19 cellular contexts compared by ENCODE assay signal in the genomic region with DNA sequence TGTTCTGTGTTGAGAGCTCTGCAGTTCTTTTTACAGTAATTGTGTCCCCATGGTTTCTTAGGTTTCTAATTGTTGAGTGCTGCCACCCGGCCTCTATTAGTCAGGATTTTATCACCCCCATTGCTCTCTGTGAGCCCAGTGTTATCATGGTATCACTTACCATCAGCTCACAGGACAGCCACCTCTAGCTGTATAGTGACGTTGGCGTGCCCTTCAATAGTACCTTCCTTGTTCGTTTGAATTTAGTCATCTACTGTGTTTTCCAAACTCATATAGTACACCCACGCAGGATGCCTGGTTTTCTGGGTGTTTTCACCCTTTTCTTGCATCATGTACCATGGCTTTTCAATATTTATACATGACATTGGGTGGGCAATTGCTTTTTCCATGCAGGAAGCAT. TPM values are rescaled to one million over a fixed set of nuclear protein-coding genes. Genes with fewer than 3 reads are reported as not detected.
DNase-seq lines count a peak whose midpoint lies in the region; ATAC-seq and TF ChIP-seq lines count a peak whose summit lies in the region.
"Had no signal": no experiment of that assay in that cellular context is flagged by ENCODE, and none has a peak within 500 bp of the region (broad histone marks: within the 10 kb centered on the region; RNA-seq: fewer than 3 reads in every experiment).

No MANE protein-coding gene starts in this region.

- H3K27me3 ChIP-seq in cardiac muscle cell, result no peaks in the 10 kb centered on the region
- no peaks in the 10 kb centered on the region for H3K27me3 ChIP-seq in endodermal cell (ENCODE audit: control insufficient read depth, insufficient read depth, low read length, poor library complexity, severe bottlenecking)
- H3K27me3 ChIP-seq: BLaER1 treated with 17β-estradiol and CSF1 and Interleukin-3, amounts not matched to agents 10 nM and 100 nM had no signal

- H3K27ac ChIP-seq in cardiac muscle cell, result peak overlapping the region; percentile 46
- no peak overlapping the region for H3K27ac ChIP-seq in endodermal cell (ENCODE audit: low read depth, low read length)
- H3K27ac ChIP-seq: 22Rv1; A549; BLaER1 treated with 17β-estradiol and CSF1 and Interleukin-3, amounts not matched to agents 10 nM and 100 nM had no signal

- no peaks in the 10 kb centered on the region for H3K27me3 Mint-ChIP-seq in endodermal cell (ENCODE audit: insufficient read depth)
- H3K27me3 Mint-ChIP-seq in neural crest cell (ENCODE audit: low read depth), result no peaks in the 10 kb centered on the region
- peaks cover 3% of the 10 kb centered on the region for H3K27me3 Mint-ChIP-seq in nephron progenitor cell (ENCODE audit: low read depth, poor library complexity)
- H3K27me3 Mint-ChIP-seq: B cell; CD4-positive, alpha-beta T cell had no signal

- TF ChIP-seq CTCF in cardiac muscle cell (IDR thresholded peaks at IDR 0.05; ENCODE audit: low read depth, low read length) (no peak), endodermal cell (conservative IDR thresholded peaks at IDR 0.05) (no peak), neural crest cell (conservative IDR thresholded peaks at IDR 0.05) (no peak), nephron progenitor cell (IDR thresholded peaks at IDR 0.05) (no peak)

- H3K4me3 Mint-ChIP-seq in endodermal cell (no peak overlapping the region), neural crest cell (no peak overlapping the region), nephron progenitor cell (no peak overlapping the region)
- H3K4me3 Mint-ChIP-seq: B cell; CD4-positive, alpha-beta T cell; CD8-positive, alpha-beta T cell had no signal

- H3K4me3 ChIP-seq in cardiac muscle cell, result no peak overlapping the region
- H3K4me3 ChIP-seq in endodermal cell (ENCODE audit: low read length), result peak overlapping the region; percentile 16
- H3K4me3 ChIP-seq: A549; BLaER1 treated with 17β-estradiol and CSF1 and Interleukin-3, amounts not matched to agents 10 nM and 100 nM; GM12878 had no signal

- DNase-seq in cardiac muscle cell (ENCODE audit: low read depth in 1 of 2, low spot score in 1 of 2) (no peak), left cardiac atrium (no peak), SK-MEL-5 (ENCODE audit: low read depth, low spot score) (peak; percentile 59), endodermal cell (no peak), neural crest cell (ENCODE audit: low read depth, low spot score) (no peak), germinal center (ENCODE audit: low spot score) (no peak), HPDE6-E6E7 (ENCODE audit: extremely low spot score) (no peak), nephron progenitor cell (no peak)
- DNase-seq: AML-193; CD4-positive, alpha-beta T cell; CD8-positive, alpha-beta T cell; COR-L47; DMS79 treated with DMSO at 0.1 percent for 48 hours; GDM1 had no signal

- no peaks in the 10 kb centered on the region for H3K9me3 ChIP-seq in cardiac muscle cell (ENCODE audit: low read depth)
- no peaks in the 10 kb centered on the region for H3K9me3 ChIP-seq in endodermal cell (ENCODE audit: control insufficient read depth, low read length)
- H3K9me3 ChIP-seq: A549; BLaER1 treated with 17β-estradiol and CSF1 and Interleukin-3, amounts not matched to agents 10 nM and 100 nM had no signal

- in situ Hi-C loops in SK-MEL-5 (cut with HindIII; ENCODE audit: low pct_unique_long_range_greater_than_20kb, low sequenced_read_pairs), result loop anchor here (5.0 to 25.0 kb wide), 2 partner anchors 327 to 462 kb away; no protein-coding TSS in a partner anchor

- H3K27ac Mint-ChIP-seq in endodermal cell, result no peak overlapping the region
- H3K27ac Mint-ChIP-seq in neural crest cell (ENCODE audit: unreplicated experiment), result peak overlapping the region; percentile 57
- H3K27ac Mint-ChIP-seq in nephron progenitor cell, result no peak overlapping the region
- H3K27ac Mint-ChIP-seq: B cell; CD4-positive, alpha-beta T cell; CD8-positive, alpha-beta T cell had no signal

- ATAC-seq in left cardiac atrium, result no peak
- ATAC-seq: A549; CD8-positive, alpha-beta T cell; GM12878 had no signal

- H3K36me3 Mint-ChIP-seq in endodermal cell (ENCODE audit: low read depth), result no peaks in the 10 kb centered on the region
- H3K36me3 Mint-ChIP-seq in neural crest cell (ENCODE audit: low read depth), result peaks cover 3% of the 10 kb centered on the region
- H3K36me3 Mint-ChIP-seq in nephron progenitor cell (ENCODE audit: low read depth), result no peaks in the 10 kb centered on the region

- 87 to 93% methylated on average over 4 to 5 of the region's 5 CpGs for WGBS in endodermal cell (ENCODE audit: insufficient coverage in 1 of 2, insufficient read length in 1 of 2), 2 experiments

- no peaks in the 10 kb centered on the region for H3K36me3 ChIP-seq in cardiac muscle cell
- H3K36me3 ChIP-seq in endodermal cell (ENCODE audit: control insufficient read depth, insufficient read depth, low read length), result no peaks in the 10 kb centered on the region
- H3K36me3 ChIP-seq: BLaER1 treated with 17β-estradiol and CSF1 and Interleukin-3, amounts not matched to agents 10 nM and 100 nM had no signal

- H3K9me3 Mint-ChIP-seq in endodermal cell (no peaks in the 10 kb centered on the region), neural crest cell (no peaks in the 10 kb centered on the region), nephron progenitor cell (no peaks in the 10 kb centered on the region)
- H3K9me3 Mint-ChIP-seq: CD4-positive, alpha-beta T cell; CD8-positive, alpha-beta T cell had no signal

- peaks cover 9% of the 10 kb centered on the region for H3K4me1 ChIP-seq in cardiac muscle cell (ENCODE audit: low read depth)
- peaks cover 18% of the 10 kb centered on the region for H3K4me1 ChIP-seq in endodermal cell (ENCODE audit: control insufficient read depth, insufficient read depth, low read length)
- H3K4me1 ChIP-seq: A549 had no signal

- H3K9ac ChIP-seq in endodermal cell (ENCODE audit: extremely low read depth, low read length, poor library complexity, severe bottlenecking), result no peak overlapping the region
- H3K9ac ChIP-seq: BLaER1 treated with 17β-estradiol and CSF1 and Interleukin-3, amounts not matched to agents 10 nM and 100 nM had no signal

- intact Hi-C loops in left cardiac atrium (cut with DNase I), result loop anchor here (5.0 kb wide), 1 partner anchor 462 kb away; no protein-coding TSS in a partner anchor

- H3K4me1 Mint-ChIP-seq in endodermal cell (peaks cover 19% of the 10 kb centered on the region), neural crest cell (peaks cover 40% of the 10 kb centered on the region), nephron progenitor cell (peaks cover 14% of the 10 kb centered on the region)

RNA-seq across cellular contexts. Expression of a gene that starts 11.0 kb away (rescaled TPM):
- total RNA-seq in cardiac muscle cell (0.04 TPM in 1 of 2 replicates, not detected in the other), left cardiac atrium (10 to 100 TPM in 1 of 2 donors, 1 to 10 TPM in 1; 5.7 to 12.8 TPM), endodermal cell (not detected), neural crest cell (0.64 and 0.82 TPM in 2 replicates)
- polyA plus RNA-seq in cardiac muscle cell, result not detected in 2 replicates
- total RNA-seq in SK-MEL-5 (2014; rRNA removed; shearing (Covaris generic)), result 0.67 and 0.98 TPM in 2 replicates
- 0.04 and 0.62 TPM in 2 replicates for polyA plus RNA-seq in SK-MEL-5 (2015; cell fraction: cytosol; rRNA removed)
- polyA plus RNA-seq in SK-MEL-5 (2015; cell fraction: nucleus; rRNA removed), result 12.4 and 12.8 TPM in 2 replicates
- polyA plus RNA-seq in endodermal cell (2013, experiment 1 of 2), result 0.14 TPM
- polyA plus RNA-seq in endodermal cell (2013, experiment 2 of 2), result 0.25 TPM
